In genomic region chr10:126504051-126504760, GRCh38 we compare ENCODE assay signal across 7 cellular contexts.
DNase-seq lines count a peak whose midpoint lies in the region; ATAC-seq and TF ChIP-seq lines count a peak whose summit lies in the region.

No MANE protein-coding gene starts in this region.

- no peaks in the 10 kb centered on the region for H3K79me2 ChIP-seq in PC-9 (ENCODE audit: low read depth)

- CTCF ChIA-PET in PC-9 (lab: Charles Lee) = interaction anchor here (0.6 to 1.9 kb wide), 2 partner anchors 116 to 570 kb away, joined by 3 to 4 read pairs; no protein-coding TSS in a partner anchor

- no peaks in the 10 kb centered on the region for H3K4me1 Mint-ChIP-seq in endodermal cell
- H3K4me1 Mint-ChIP-seq in activated naive CD8-positive, alpha-beta T cell treated with anti-CD3 and anti-CD28 coated beads for 36 hours = no peaks in the 10 kb centered on the region

- peaks cover 4% of the 10 kb centered on the region; the same call in 1 of the 2 replicates for H3F3A ChIP-seq in PC-9 (ENCODE audit: insufficient read depth, low read depth)

- WGBS in endodermal cell (ENCODE audit: insufficient coverage in 1 of 2, insufficient read length in 1 of 2), 2 experiments = 73 to 74% methylated on average over 11 to 23 of the region's 23 CpGs

- H3K9me3 Mint-ChIP-seq in endodermal cell = no peaks in the 10 kb centered on the region
- H3K9me3 Mint-ChIP-seq in activated naive CD8-positive, alpha-beta T cell treated with anti-CD3 and anti-CD28 coated beads for 36 hours = no peaks in the 10 kb centered on the region

- H3K27me3 ChIP-seq in PC-9 (ENCODE audit: insufficient read depth, low read depth) (no peaks in the 10 kb centered on the region), endodermal cell (ENCODE audit: control insufficient read depth, insufficient read depth, low read length, poor library complexity, severe bottlenecking) (no peaks in the 10 kb centered on the region)

- no peaks in the 10 kb centered on the region for H3K36me3 Mint-ChIP-seq in endodermal cell (ENCODE audit: low read depth)
- H3K36me3 Mint-ChIP-seq in activated naive CD8-positive, alpha-beta T cell treated with anti-CD3 and anti-CD28 coated beads for 36 hours = no peaks in the 10 kb centered on the region

- H3K36me3 ChIP-seq in PC-9 (ENCODE audit: low read depth) (no peaks in the 10 kb centered on the region), endodermal cell (ENCODE audit: control insufficient read depth, insufficient read depth, low read length) (no peaks in the 10 kb centered on the region)

- no peak overlapping the region for H3K4me2 ChIP-seq in PC-9

- intact Hi-C loops in PC-9 (cut with micrococcal nuclease; ENCODE audit: unreplicated experiment) = loop anchor here (1.0 to 5.0 kb wide), 4 partner anchors 117 to 522 kb away; no protein-coding TSS in a partner anchor

- H2AFZ ChIP-seq in PC-9 = no peak overlapping the region

- no TSS peak for BruUV-seq in PC-9 (replicated peaks; lab: Mats Ljungman, UMichigan)

- DNase-seq in ELF-1 (ENCODE audit: low read depth, low spot score) (peak; percentile 75), HCEC 1CT (peak; percentile 60), PC-9 (peak; percentile 23 to 44), endodermal cell (peak; percentile 83), medulla oblongata (ENCODE audit: extremely low spot score) (peak; percentile 78)
- no peak for DNase-seq in activated naive CD8-positive, alpha-beta T cell treated with anti-CD3 and anti-CD28 coated beads for 36 hours

- H3K9me3 ChIP-seq in PC-9 (ENCODE audit: insufficient read depth, low read depth) (no peaks in the 10 kb centered on the region), endodermal cell (ENCODE audit: control insufficient read depth, low read length) (no peaks in the 10 kb centered on the region)

- H3K4me1 ChIP-seq in PC-9 (replicated peaks; ENCODE audit: insufficient read depth) (0 out of 2 replicates have a peak, but pooled peaks cover 3% of the 10 kb centered on the region), endodermal cell (ENCODE audit: control insufficient read depth, insufficient read depth, low read length) (no peaks in the 10 kb centered on the region)

- H3K27ac ChIP-seq in PC-9 (no peak overlapping the region), endodermal cell (ENCODE audit: low read depth, low read length) (no peak overlapping the region)

- TF ChIP-seq CTCF in PC-9 (conservative IDR thresholded peaks at IDR 0.05) = peak; percentile 81
- TF ChIP-seq CTCF in endodermal cell (conservative IDR thresholded peaks at IDR 0.05) = peak; percentile 78

- H3K27me3 Mint-ChIP-seq in endodermal cell (ENCODE audit: insufficient read depth) = peaks cover 2% of the 10 kb centered on the region
- no peaks in the 10 kb centered on the region for H3K27me3 Mint-ChIP-seq in activated naive CD8-positive, alpha-beta T cell treated with anti-CD3 and anti-CD28 coated beads for 36 hours

- ATAC-seq in HG02588 (IDR thresholded peaks at IDR 0.05; ENCODE audit: unreplicated experiment) = no peak

- no peaks in the 10 kb centered on the region for H3K9me2 ChIP-seq in PC-9 (ENCODE audit: insufficient read depth)

- H4K20me1 ChIP-seq in PC-9 (ENCODE audit: insufficient read depth) = no peaks in the 10 kb centered on the region

- H3K4me3 ChIP-seq in PC-9 (no peak overlapping the region), endodermal cell (ENCODE audit: low read length) (no peak overlapping the region)

- POLR2A ChIA-PET in PC-9 (lab: Charles Lee; ENCODE audit: unreplicated experiment) = no interaction called here

- no peak overlapping the region for H3K4me3 Mint-ChIP-seq in endodermal cell
- no peak overlapping the region for H3K4me3 Mint-ChIP-seq in activated naive CD8-positive, alpha-beta T cell treated with anti-CD3 and anti-CD28 coated beads for 36 hours

- H3K27ac Mint-ChIP-seq in endodermal cell = no peak overlapping the region
- no peak overlapping the region for H3K27ac Mint-ChIP-seq in activated naive CD8-positive, alpha-beta T cell treated with anti-CD3 and anti-CD28 coated beads for 36 hours

- H3K9ac ChIP-seq in endodermal cell (ENCODE audit: extremely low read depth, low read length, poor library complexity, severe bottlenecking) = no peak overlapping the region
